11 cellular contexts compared by ENCODE assay signal in the genomic region with DNA sequence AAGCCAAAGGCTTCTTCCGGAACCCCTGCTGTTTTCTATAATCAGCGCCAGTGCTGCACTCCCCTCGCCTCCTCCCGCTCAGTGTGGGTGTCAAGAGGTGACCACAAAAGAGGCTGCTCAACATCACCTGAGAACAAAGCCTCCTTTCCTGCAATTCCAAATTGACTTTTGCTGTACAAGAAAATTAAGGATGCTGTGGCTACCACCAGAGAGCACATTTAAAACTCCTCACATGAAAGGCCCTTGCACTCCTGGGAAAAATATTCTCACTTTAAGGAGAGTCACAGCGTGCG.
A peak's percentile ranks its signal among the peaks of the same experiment; 100 is the strongest.
DNase-seq lines count a peak whose midpoint lies in the region; ATAC-seq, FAIRE-seq and TF ChIP-seq lines count a peak whose summit lies in the region.
"Had no signal": no experiment of that assay in that cellular context is flagged by ENCODE, and none has a peak within 500 bp of the region (broad histone marks: within the 10 kb centered on the region; RNA-seq: fewer than 3 reads in every experiment).

No MANE protein-coding gene starts in this region.

- no peaks in the 10 kb centered on the region for H3K27me3 ChIP-seq in keratinocyte (ENCODE audit: control insufficient read depth, extremely low read depth, insufficient read depth, low read length)
- H3K27me3 ChIP-seq in tibial artery, result no peaks in the 10 kb centered on the region
- H3K27me3 ChIP-seq in neuronal stem cell (ENCODE audit: control insufficient read depth in 3 of 3, insufficient read depth in 3 of 3, low read depth in 1 of 3, low read length in 3 of 3), result no peaks in the 10 kb centered on the region
- H3K27me3 ChIP-seq: MG63 had no signal

- H3K18ac ChIP-seq in neuronal stem cell (ENCODE audit: low read length), result no peak overlapping the region

- H3K9ac ChIP-seq in keratinocyte (ENCODE audit: control insufficient read depth, extremely low read depth, insufficient read depth, low read length), result peak overlapping the region; percentile 67
- no peak overlapping the region for H3K9ac ChIP-seq in neuronal stem cell (ENCODE audit: low read depth, low read length, poor library complexity)

- dilution Hi-C loops in keratinocyte (cut with MboI; ENCODE audit: extremely low pct_ligation_motif_present, low sequenced_read_pairs), result no loop called here

- peaks cover 6% of the 10 kb centered on the region for H3K9me3 Mint-ChIP-seq in activated CD8-positive, alpha-beta memory T cell treated with anti-CD3 and anti-CD28 coated beads, Interleukin-2, amount 10 ng/mL, durations not matched to agents 7 days and 5 days (ENCODE audit: low read depth)
- H3K9me3 Mint-ChIP-seq in activated naive CD4-positive, alpha-beta T cell treated with anti-CD3 and anti-CD28 coated beads, Interleukin-2, amount 50 U/mL, for 72 hours, result peaks cover 5 to 11% of the 10 kb centered on the region in 2 donors

- no peaks in the 10 kb centered on the region for H4K20me1 ChIP-seq in keratinocyte (ENCODE audit: control insufficient read depth, extremely low read depth, insufficient read depth, low read length)

- no peaks in the 10 kb centered on the region for H3K9me1 ChIP-seq in keratinocyte (ENCODE audit: control insufficient read depth, extremely low read depth, insufficient read depth, low read length)

- H3K4me2 ChIP-seq in keratinocyte (ENCODE audit: control insufficient read depth, extremely low read depth, insufficient read depth, low read depth, low read length), result peak overlapping the region; percentile 60
- H3K4me2 ChIP-seq in neuronal stem cell (ENCODE audit: insufficient read depth, low read length, poor library complexity, severe bottlenecking), result no peak overlapping the region

- CTCF ChIA-PET in activated CD8-positive, alpha-beta memory T cell treated with anti-CD3 and anti-CD28 coated beads, Interleukin-2, amount 10 ng/mL, durations not matched to agents 7 days and 5 days (lab: Charles Lee), result interaction anchor here (0.8 to 2.3 kb wide), 6 partner anchors 9 to 84 kb away, joined by 3 to 7 read pairs (median 4); no protein-coding TSS in a partner anchor

- peaks cover 46% of the 10 kb centered on the region for H3K4me1 ChIP-seq in keratinocyte (ENCODE audit: control insufficient read depth, extremely low read depth, insufficient read depth, low read length)
- H3K4me1 ChIP-seq in tibial artery, result peaks cover 0 to 61% (median 52%) of the 10 kb centered on the region in 4 donors
- peaks cover 20 to 21% of the 10 kb centered on the region in 2 donors for H3K4me1 ChIP-seq in neuronal stem cell (ENCODE audit: control insufficient read depth in 2 of 2, insufficient read depth in 1 of 2, low read depth in 1 of 2, low read length in 2 of 2)

- H2AFZ ChIP-seq in keratinocyte (ENCODE audit: control insufficient read depth, low read length) (no peak overlapping the region), neuronal stem cell (ENCODE audit: low read length) (no peak overlapping the region)

- intact Hi-C loops in tibial artery (cut with DNase I; ENCODE audit: low total_unique reads), result loop anchor here (5.0 to 10.0 kb wide), 2 partner anchors 41 to 93 kb away; partner anchors contain the start of gene HIPK2

- H3K23ac ChIP-seq in neuronal stem cell (ENCODE audit: low read depth, low read length, poor library complexity), result no peak overlapping the region

- FAIRE-seq in keratinocyte (lab: Jason Lieb, UNC), result no peak

- H4K8ac ChIP-seq in neuronal stem cell (ENCODE audit: low read depth, low read length), result no peak overlapping the region

- no peak for ATAC-seq in activated CD8-positive, alpha-beta memory T cell treated with anti-CD3 and anti-CD28 coated beads, Interleukin-2, amount 10 ng/mL, durations not matched to agents 7 days and 5 days
- no peak for ATAC-seq in activated naive CD4-positive, alpha-beta T cell treated with anti-CD3 and anti-CD28 coated beads, Interleukin-2, amount 50 U/mL, for 72 hours
- ATAC-seq in HG03442 (IDR thresholded peaks at IDR 0.05; ENCODE audit: unreplicated experiment), result no peak

- peaks cover 35% of the 10 kb centered on the region for H3K36me3 Mint-ChIP-seq in activated CD8-positive, alpha-beta memory T cell treated with anti-CD3 and anti-CD28 coated beads, Interleukin-2, amount 10 ng/mL, durations not matched to agents 7 days and 5 days
- peaks cover 15 to 36% of the 10 kb centered on the region in 2 donors for H3K36me3 Mint-ChIP-seq in activated naive CD4-positive, alpha-beta T cell treated with anti-CD3 and anti-CD28 coated beads, Interleukin-2, amount 50 U/mL, for 72 hours

- peaks cover 61% of the 10 kb centered on the region for H3K4me1 Mint-ChIP-seq in activated CD8-positive, alpha-beta memory T cell treated with anti-CD3 and anti-CD28 coated beads, Interleukin-2, amount 10 ng/mL, durations not matched to agents 7 days and 5 days

- no peak overlapping the region for H3K14ac ChIP-seq in neuronal stem cell (ENCODE audit: low read length)

- no peak for TF ChIP-seq CTCF in keratinocyte (optimal IDR thresholded peaks at IDR 0.05 in 1 of 3, IDR thresholded peaks at IDR 0.05 in 1 of 3, conservative IDR thresholded peaks at IDR 0.05 in 1 of 3; ENCODE audit: extremely low read depth in 1 of 3, insufficient read depth in 2 of 3, low read length in 3 of 3)
- no peak for TF ChIP-seq CTCF in tibial artery (IDR thresholded peaks at IDR 0.05)

- no peak overlapping the region for H4K91ac ChIP-seq in neuronal stem cell (ENCODE audit: low read depth, low read length, poor library complexity)

- H3K9me3 ChIP-seq in keratinocyte (ENCODE audit: control insufficient read depth, low read depth, low read length), result peaks cover 3% of the 10 kb centered on the region
- H3K9me3 ChIP-seq in tibial artery, result peaks cover 0 to 9% (median 0%) of the 10 kb centered on the region in 3 donors
- peaks cover 0 to 16% of the 10 kb centered on the region in 2 donors for H3K9me3 ChIP-seq in neuronal stem cell (replicated peaks in 1 of 2; ENCODE audit: control insufficient read depth in 2 of 2, insufficient read depth in 1 of 2, low read depth in 1 of 2, low read length in 2 of 2)

- no peak overlapping the region for H2BK120ac ChIP-seq in neuronal stem cell (ENCODE audit: low read depth, low read length)

- no CpG with 5 or more reads among the region's 6 CpGs for WGBS in neuronal stem cell (ENCODE audit: extremely low coverage in 2 of 2, insufficient read length in 2 of 2, insufficient replicate concordance in 1 of 2), 2 donors

- H3K4me3 Mint-ChIP-seq in activated CD8-positive, alpha-beta memory T cell treated with anti-CD3 and anti-CD28 coated beads, Interleukin-2, amount 10 ng/mL, durations not matched to agents 7 days and 5 days, result peak overlapping the region; percentile 49
- H3K4me3 Mint-ChIP-seq: brain had no signal

- H3K27ac Mint-ChIP-seq in activated CD8-positive, alpha-beta memory T cell treated with anti-CD3 and anti-CD28 coated beads, Interleukin-2, amount 10 ng/mL, durations not matched to agents 7 days and 5 days, result peak overlapping the region; percentile 91
- H3K27ac Mint-ChIP-seq in activated naive CD4-positive, alpha-beta T cell treated with anti-CD3 and anti-CD28 coated beads, Interleukin-2, amount 50 U/mL, for 72 hours, result peak overlapping the region; percentile 67 to 96

- peaks cover 4% of the 10 kb centered on the region for H3K79me2 ChIP-seq in keratinocyte (ENCODE audit: control insufficient read depth, insufficient read depth, low read length)

- H2AK5ac ChIP-seq in neuronal stem cell (ENCODE audit: low read depth, low read length), result no peak overlapping the region

- H2BK5ac ChIP-seq in neuronal stem cell (ENCODE audit: low read length), result no peak overlapping the region

- no peak overlapping the region for H3K4me3 ChIP-seq in keratinocyte (ENCODE audit: control insufficient read depth in 2 of 3, extremely low read depth in 1 of 3, insufficient read depth in 2 of 3, low read depth in 1 of 3, low read length in 3 of 3)
- H3K4me3 ChIP-seq in tibial artery, result no peak overlapping the region
- H3K4me3 ChIP-seq in neuronal stem cell (ENCODE audit: low read length in 2 of 2), result no peak overlapping the region
- H3K4me3 ChIP-seq: MG63, SK-N-MC had no signal

- no peak overlapping the region for H2BK15ac ChIP-seq in neuronal stem cell (ENCODE audit: low read length)

- H3K36me3 ChIP-seq in keratinocyte (ENCODE audit: control insufficient read depth in 2 of 2, extremely low read depth in 1 of 2, insufficient read depth in 2 of 2, low read length in 2 of 2) (no peaks in the 10 kb centered on the region), tibial artery (peaks cover 0 to 6% (median 0%) of the 10 kb centered on the region in 3 donors), neuronal stem cell (replicated peaks in 1 of 2; ENCODE audit: control insufficient read depth in 2 of 2, insufficient read depth in 2 of 2, low read length in 2 of 2) (no peaks in the 10 kb centered on the region)

- no peak overlapping the region for H3K4ac ChIP-seq in neuronal stem cell (ENCODE audit: low read length)

- H3K79me1 ChIP-seq in neuronal stem cell (ENCODE audit: low read depth, low read length), result no peaks in the 10 kb centered on the region

- no peak overlapping the region for H2BK12ac ChIP-seq in neuronal stem cell (ENCODE audit: low read length)

- H3K27ac ChIP-seq in keratinocyte (ENCODE audit: control insufficient read depth, insufficient read depth, low read length) (peak overlapping the region; percentile 94), tibial artery (peak overlapping the region; percentile 89 to 92), neuronal stem cell (replicated peaks; ENCODE audit: low read length) (no peak overlapping the region)
- H3K27ac ChIP-seq: SK-N-MC had no signal

- no peaks in the 10 kb centered on the region for H3K27me3 Mint-ChIP-seq in activated CD8-positive, alpha-beta memory T cell treated with anti-CD3 and anti-CD28 coated beads, Interleukin-2, amount 10 ng/mL, durations not matched to agents 7 days and 5 days
- H3K27me3 Mint-ChIP-seq: brain had no signal

- DNase-seq in activated CD8-positive, alpha-beta memory T cell treated with anti-CD3 and anti-CD28 coated beads, Interleukin-2, amount 10 ng/mL, durations not matched to agents 7 days and 5 days, result no peak
- DNase-seq in activated CD8-positive, alpha-beta memory T cell treated with anti-CD3 and anti-CD28 coated beads, Interleukin-2, amount 50 U/mL, for 48 hours, result no peak
- DNase-seq in activated naive CD4-positive, alpha-beta T cell treated with anti-CD3 and anti-CD28 coated beads, Interleukin-2, amount 50 U/mL, for 72 hours (ENCODE audit: low spot score in 2 of 2), result no peak
- DNase-seq in keratinocyte (ENCODE audit: low read depth, low spot score), result no peak
- DNase-seq in tibial artery, result no peak
- DNase-seq in DMS 273 treated with DMSO at 0.1 percent for 48 hours (lab: John Stamatoyannopoulos, UW), result no peak
- no peak for DNase-seq in neuronal stem cell (ENCODE audit: low spot score)
